In the genomic region with DNA sequence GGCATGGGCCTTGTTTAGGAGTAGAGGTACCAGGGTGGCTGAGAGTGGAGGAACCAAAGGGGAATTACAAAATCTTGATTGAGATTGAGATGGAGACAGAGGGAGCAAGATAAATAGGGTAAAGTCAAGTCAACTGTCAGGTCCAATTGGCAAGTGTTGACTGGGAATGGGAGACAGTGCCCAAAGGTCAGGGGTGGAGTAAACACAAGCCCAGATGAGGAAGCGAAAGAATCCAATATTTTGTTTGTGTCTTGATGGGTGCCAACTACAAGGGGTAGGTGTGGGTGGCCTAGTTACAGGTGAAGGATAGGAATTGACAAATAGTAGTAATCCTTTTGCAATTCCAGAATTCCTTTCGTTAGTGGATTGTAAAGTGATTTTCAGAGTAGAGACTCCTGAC, we compare ENCODE assay signal across 18 cellular contexts.
DNase-seq lines count a peak whose midpoint lies in the region; ATAC-seq and TF ChIP-seq lines count a peak whose summit lies in the region.
"Had no signal": no experiment of that assay in that cellular context is flagged by ENCODE, and none has a peak within 500 bp of the region (broad histone marks: within the 10 kb centered on the region; RNA-seq: fewer than 3 reads in every experiment).

No MANE protein-coding gene starts in this region.

- peak; percentile 95 for ATAC-seq in left lobe of liver
- peak; percentile 22 for ATAC-seq in mucosa of descending colon
- no peak for ATAC-seq in GM21526 (IDR thresholded peaks at IDR 0.05; ENCODE audit: low FRiP score, unreplicated experiment)
- ATAC-seq in foreskin keratinocyte: no peak

- peak; percentile 82 for DNase-seq in left lobe of liver (ENCODE audit: low spot score)
- DNase-seq in mucosa of descending colon: no peak
- no peak for DNase-seq in NCI-H2107 treated with DMSO at 0.1 percent for 48 hours (lab: John Stamatoyannopoulos, UW; ENCODE audit: unreplicated experiment)
- no peak for DNase-seq in foreskin keratinocyte
- DNase-seq in testis: no peak
- DNase-seq: 8988T; ACHN; BE2C; C1 segment of cervical spinal cord; Caco-2; Calu3; CD4-positive, alpha-beta memory T cell; CD4-positive, CD25-positive, alpha-beta regulatory T cell; DMS79 treated with DMSO at 0.1 percent for 48 hours; GF-D8 had no signal

- no peak overlapping the region for H3K9ac ChIP-seq in liver (ENCODE audit: low read depth in 1 of 2, low read length in 2 of 2)
- H3K9ac ChIP-seq: BLaER1 had no signal

- no peaks in the 10 kb centered on the region for H3K36me3 ChIP-seq in liver (ENCODE audit: control insufficient read depth in 4 of 4, insufficient read depth in 3 of 4, low read depth in 1 of 4, low read length in 3 of 4)
- no peaks in the 10 kb centered on the region for H3K36me3 ChIP-seq in mucosa of descending colon (ENCODE audit: low read depth)
- H3K36me3 ChIP-seq in testis (ENCODE audit: low read depth, missing control alignments): no peaks in the 10 kb centered on the region
- H3K36me3 ChIP-seq: BE2C, BLaER1 had no signal

- no peaks in the 10 kb centered on the region for H3K9me3 ChIP-seq in liver (ENCODE audit: control insufficient read depth in 4 of 4, low read length in 3 of 4)
- no peaks in the 10 kb centered on the region for H3K9me3 ChIP-seq in mucosa of descending colon
- H3K9me3 ChIP-seq in testis: no peaks in the 10 kb centered on the region
- H3K9me3 ChIP-seq: BE2C, BLaER1, Caco-2 had no signal

- intact Hi-C loops in mucosa of descending colon (cut with DNase I, micrococcal nuclease): no loop called here
- intact Hi-C loops in testis (cut with DNase I; ENCODE audit: low total_unique reads): no loop called here

- H3K27me3 ChIP-seq in liver (ENCODE audit: control insufficient read depth in 4 of 4, insufficient read depth in 4 of 4, low read length in 3 of 4) (no peaks in the 10 kb centered on the region), foreskin keratinocyte (no peaks in the 10 kb centered on the region), testis (no peaks in the 10 kb centered on the region)
- H3K27me3 ChIP-seq: BE2C, BLaER1 had no signal

- TF ChIP-seq POLR2A in testis (IDR thresholded peaks at IDR 0.05): no peak

- H3K4me1 ChIP-seq in liver (ENCODE audit: control insufficient read depth in 4 of 4, insufficient read depth in 4 of 4, low read length in 3 of 4) (peaks cover 3 to 34% (median 24%) of the 10 kb centered on the region in 4 donors), mucosa of descending colon (ENCODE audit: low read depth) (no peaks in the 10 kb centered on the region), foreskin keratinocyte (peaks cover 6% of the 10 kb centered on the region), testis (no peaks in the 10 kb centered on the region)
- H3K4me1 ChIP-seq: BE2C, BLaER1, Caco-2 had no signal

- 35% methylated on average over 2 of the region's 2 CpGs for WGBS in liver
- 80 to 89% methylated on average over 2 of the region's 2 CpGs for WGBS in testis, 2 donors

- H3K4me3 ChIP-seq in liver (ENCODE audit: low read depth in 1 of 3, low read length in 3 of 3): no peak overlapping the region
- no peak overlapping the region for H3K4me3 ChIP-seq in mucosa of descending colon
- H3K4me3 ChIP-seq in testis: no peak overlapping the region
- H3K4me3 ChIP-seq: BLaER1 had no signal

- TF ChIP-seq RAD21 in liver (IDR thresholded peaks at IDR 0.05): peak; percentile 43 to 57

- H3K27ac ChIP-seq in liver (ENCODE audit: low read depth in 1 of 2, low read length in 2 of 2) (peak overlapping the region; percentile 2 to 13), foreskin keratinocyte (no peak overlapping the region), testis (no peak overlapping the region)
- H3K27ac ChIP-seq: BLaER1 had no signal

- no peak for TF ChIP-seq CTCF in liver (IDR thresholded peaks at IDR 0.05; ENCODE audit: low read depth, low read length, missing input control)
- no peak for TF ChIP-seq CTCF in mucosa of descending colon (IDR thresholded peaks at IDR 0.05)
- no peak for TF ChIP-seq CTCF in foreskin keratinocyte (conservative IDR thresholded peaks at IDR 0.05)
- no peak for TF ChIP-seq CTCF in testis (IDR thresholded peaks at IDR 0.05)

TF ChIP-seq in liver, 16 proteins besides CTCF, POLR2A, EP300 and RAD21:
- TF ChIP-seq, protein P1, sequence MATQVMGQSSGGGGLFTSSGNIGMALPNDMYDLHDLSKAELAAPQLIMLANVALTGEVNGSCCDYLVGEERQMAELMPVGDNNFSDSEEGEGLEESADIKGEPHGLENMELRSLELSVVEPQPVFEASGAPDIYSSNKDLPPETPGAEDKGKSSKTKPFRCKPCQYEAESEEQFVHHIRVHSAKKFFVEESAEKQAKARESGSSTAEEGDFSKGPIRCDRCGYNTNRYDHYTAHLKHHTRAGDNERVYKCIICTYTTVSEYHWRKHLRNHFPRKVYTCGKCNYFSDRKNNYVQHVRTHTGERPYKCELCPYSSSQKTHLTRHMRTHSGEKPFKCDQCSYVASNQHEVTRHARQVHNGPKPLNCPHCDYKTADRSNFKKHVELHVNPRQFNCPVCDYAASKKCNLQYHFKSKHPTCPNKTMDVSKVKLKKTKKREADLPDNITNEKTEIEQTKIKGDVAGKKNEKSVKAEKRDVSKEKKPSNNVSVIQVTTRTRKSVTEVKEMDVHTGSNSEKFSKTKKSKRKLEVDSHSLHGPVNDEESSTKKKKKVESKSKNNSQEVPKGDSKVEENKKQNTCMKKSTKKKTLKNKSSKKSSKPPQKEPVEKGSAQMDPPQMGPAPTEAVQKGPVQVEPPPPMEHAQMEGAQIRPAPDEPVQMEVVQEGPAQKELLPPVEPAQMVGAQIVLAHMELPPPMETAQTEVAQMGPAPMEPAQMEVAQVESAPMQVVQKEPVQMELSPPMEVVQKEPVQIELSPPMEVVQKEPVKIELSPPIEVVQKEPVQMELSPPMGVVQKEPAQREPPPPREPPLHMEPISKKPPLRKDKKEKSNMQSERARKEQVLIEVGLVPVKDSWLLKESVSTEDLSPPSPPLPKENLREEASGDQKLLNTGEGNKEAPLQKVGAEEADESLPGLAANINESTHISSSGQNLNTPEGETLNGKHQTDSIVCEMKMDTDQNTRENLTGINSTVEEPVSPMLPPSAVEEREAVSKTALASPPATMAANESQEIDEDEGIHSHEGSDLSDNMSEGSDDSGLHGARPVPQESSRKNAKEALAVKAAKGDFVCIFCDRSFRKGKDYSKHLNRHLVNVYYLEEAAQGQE (IDR thresholded peaks at IDR 0.05): peak; percentile 75
- TF ChIP-seq YY1 (IDR thresholded peaks at IDR 0.05): peak; percentile 80
- TF ChIP-seq GABPA (IDR thresholded peaks at IDR 0.05 in 1 of 2, conservative IDR thresholded peaks at IDR 0.05 in 1 of 2): no peak
- peak; percentile 87 for TF ChIP-seq FOXA1 (IDR thresholded peaks at IDR 0.05)
- peak; percentile 88 to 93 for TF ChIP-seq HNF4A (conservative IDR thresholded peaks at IDR 0.05)
- peak; percentile 66 for TF ChIP-seq SP1 (IDR thresholded peaks at IDR 0.05)
- TF ChIP-seq, protein P2, sequence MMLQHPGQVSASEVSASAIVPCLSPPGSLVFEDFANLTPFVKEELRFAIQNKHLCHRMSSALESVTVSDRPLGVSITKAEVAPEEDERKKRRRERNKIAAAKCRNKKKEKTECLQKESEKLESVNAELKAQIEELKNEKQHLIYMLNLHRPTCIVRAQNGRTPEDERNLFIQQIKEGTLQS (IDR thresholded peaks at IDR 0.05): no peak
- TF ChIP-seq EGR1 (IDR thresholded peaks at IDR 0.05; ENCODE audit: low read depth in 2 of 2): peak in 1 of 2 donors; percentile 25
- TF ChIP-seq, protein P3, sequence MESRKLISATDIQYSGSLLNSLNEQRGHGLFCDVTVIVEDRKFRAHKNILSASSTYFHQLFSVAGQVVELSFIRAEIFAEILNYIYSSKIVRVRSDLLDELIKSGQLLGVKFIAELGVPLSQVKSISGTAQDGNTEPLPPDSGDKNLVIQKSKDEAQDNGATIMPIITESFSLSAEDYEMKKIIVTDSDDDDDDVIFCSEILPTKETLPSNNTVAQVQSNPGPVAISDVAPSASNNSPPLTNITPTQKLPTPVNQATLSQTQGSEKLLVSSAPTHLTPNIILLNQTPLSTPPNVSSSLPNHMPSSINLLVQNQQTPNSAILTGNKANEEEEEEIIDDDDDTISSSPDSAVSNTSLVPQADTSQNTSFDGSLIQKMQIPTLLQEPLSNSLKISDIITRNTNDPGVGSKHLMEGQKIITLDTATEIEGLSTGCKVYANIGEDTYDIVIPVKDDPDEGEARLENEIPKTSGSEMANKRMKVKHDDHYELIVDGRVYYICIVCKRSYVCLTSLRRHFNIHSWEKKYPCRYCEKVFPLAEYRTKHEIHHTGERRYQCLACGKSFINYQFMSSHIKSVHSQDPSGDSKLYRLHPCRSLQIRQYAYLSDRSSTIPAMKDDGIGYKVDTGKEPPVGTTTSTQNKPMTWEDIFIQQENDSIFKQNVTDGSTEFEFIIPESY (IDR thresholded peaks at IDR 0.05): peak; percentile 51
- TF ChIP-seq NR2F2 (IDR thresholded peaks at IDR 0.05): peak; percentile 93
- TF ChIP-seq FOXA2 (IDR thresholded peaks at IDR 0.05): peak; percentile 93
- no peak for TF ChIP-seq TAF1 (conservative IDR thresholded peaks at IDR 0.05)
- TF ChIP-seq RXRA (IDR thresholded peaks at IDR 0.05): peak; percentile 81 to 90
- TF ChIP-seq JUND (IDR thresholded peaks at IDR 0.05): peak; percentile 40 to 90
- peak; percentile 55 for TF ChIP-seq HNF4G (IDR thresholded peaks at IDR 0.05)
- TF ChIP-seq, protein P4, sequence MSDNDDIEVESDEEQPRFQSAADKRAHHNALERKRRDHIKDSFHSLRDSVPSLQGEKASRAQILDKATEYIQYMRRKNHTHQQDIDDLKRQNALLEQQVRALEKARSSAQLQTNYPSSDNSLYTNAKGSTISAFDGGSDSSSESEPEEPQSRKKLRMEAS (IDR thresholded peaks at IDR 0.05): peak; percentile 66

Comparison
In these comparisons a context has a peak if more than half of its experiments do, and no peak if none do; other contexts are left out.
1. ATAC-seq: peak in left lobe of liver (single experiment) and mucosa of descending colon (single experiment); none in GM21526 (single experiment) and foreskin keratinocyte (single experiment).
2. H3K27ac ChIP-seq: peak in liver (2 of 2); none in foreskin keratinocyte (single experiment) and testis (0 of 2).